ENCODE assay signal across 1 cellular context in the genomic region with DNA sequence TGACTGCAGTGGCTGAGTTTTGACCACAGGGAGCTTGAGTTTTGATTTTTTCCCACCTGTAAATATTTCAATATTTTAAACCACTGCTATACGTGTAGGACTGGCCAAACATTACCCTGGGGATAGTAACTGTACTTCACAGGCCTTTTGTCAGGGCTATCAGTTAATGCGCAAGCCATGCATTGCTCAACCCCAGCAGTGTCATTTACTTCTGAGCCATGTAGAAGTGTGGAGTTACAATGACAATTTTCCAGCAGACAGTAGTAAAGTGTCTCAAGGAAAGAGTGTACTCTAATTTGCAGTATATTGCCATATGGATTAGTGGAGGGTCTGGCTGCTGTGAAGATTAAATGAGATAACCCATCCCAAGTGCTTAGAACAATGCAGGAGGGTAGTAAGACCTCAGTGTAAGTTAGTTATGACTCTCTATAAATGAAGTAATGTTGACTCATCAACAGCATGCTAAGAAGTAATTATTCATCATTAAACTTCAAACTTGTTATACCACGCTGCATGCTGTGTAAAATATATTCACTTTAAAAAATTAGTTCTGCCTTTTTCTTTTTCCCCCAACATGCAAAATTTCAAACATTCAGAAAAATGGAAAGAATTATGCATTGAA.
TF ChIP-seq lines count a peak whose summit lies in the region.

No MANE protein-coding gene starts in this region.

TF ChIP-seq in IMR-90, 13 proteins besides CTCF, POLR2A, EP300 and RAD21:
- no peak for TF ChIP-seq BHLHE40 (IDR thresholded peaks at IDR 0.05; ENCODE audit: low read depth, low read length)
- TF ChIP-seq MXI1 (IDR thresholded peaks at IDR 0.05; ENCODE audit: borderline replicate concordance, low read depth, low read length): no peak
- TF ChIP-seq CHD1 (IDR thresholded peaks at IDR 0.05; ENCODE audit: low read depth, low read length): no peak
- TF ChIP-seq FOS (IDR thresholded peaks at IDR 0.05; ENCODE audit: low read depth, low read length): no peak
- TF ChIP-seq, protein P1, sequence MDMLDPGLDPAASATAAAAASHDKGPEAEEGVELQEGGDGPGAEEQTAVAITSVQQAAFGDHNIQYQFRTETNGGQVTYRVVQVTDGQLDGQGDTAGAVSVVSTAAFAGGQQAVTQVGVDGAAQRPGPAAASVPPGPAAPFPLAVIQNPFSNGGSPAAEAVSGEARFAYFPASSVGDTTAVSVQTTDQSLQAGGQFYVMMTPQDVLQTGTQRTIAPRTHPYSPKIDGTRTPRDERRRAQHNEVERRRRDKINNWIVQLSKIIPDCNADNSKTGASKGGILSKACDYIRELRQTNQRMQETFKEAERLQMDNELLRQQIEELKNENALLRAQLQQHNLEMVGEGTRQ (IDR thresholded peaks at IDR 0.05; ENCODE audit: low read depth, low read length): no peak
- no peak for TF ChIP-seq MAFK (IDR thresholded peaks at IDR 0.05; ENCODE audit: low read depth, low read length)
- no peak for TF ChIP-seq SMC3 (IDR thresholded peaks at IDR 0.05; ENCODE audit: low read depth, low read length)
- TF ChIP-seq, protein P2, sequence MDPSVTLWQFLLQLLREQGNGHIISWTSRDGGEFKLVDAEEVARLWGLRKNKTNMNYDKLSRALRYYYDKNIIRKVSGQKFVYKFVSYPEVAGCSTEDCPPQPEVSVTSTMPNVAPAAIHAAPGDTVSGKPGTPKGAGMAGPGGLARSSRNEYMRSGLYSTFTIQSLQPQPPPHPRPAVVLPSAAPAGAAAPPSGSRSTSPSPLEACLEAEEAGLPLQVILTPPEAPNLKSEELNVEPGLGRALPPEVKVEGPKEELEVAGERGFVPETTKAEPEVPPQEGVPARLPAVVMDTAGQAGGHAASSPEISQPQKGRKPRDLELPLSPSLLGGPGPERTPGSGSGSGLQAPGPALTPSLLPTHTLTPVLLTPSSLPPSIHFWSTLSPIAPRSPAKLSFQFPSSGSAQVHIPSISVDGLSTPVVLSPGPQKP (IDR thresholded peaks at IDR 0.05; ENCODE audit: borderline replicate concordance, low read depth, low read length): no peak
- no peak for TF ChIP-seq MAZ (IDR thresholded peaks at IDR 0.05; ENCODE audit: borderline replicate concordance, low read depth, low read length)
- TF ChIP-seq CEBPB (IDR thresholded peaks at IDR 0.05; ENCODE audit: low read depth, low read length): no peak
- TF ChIP-seq RFX5 (IDR thresholded peaks at IDR 0.05; ENCODE audit: low read depth, low read length): no peak
- TF ChIP-seq RCOR1 (IDR thresholded peaks at IDR 0.05; ENCODE audit: insufficient replicate concordance, low read length): no peak
- no peak for TF ChIP-seq NFE2L2 (IDR thresholded peaks at IDR 0.05; ENCODE audit: low read depth, low read length)
